8 cellular contexts compared by ENCODE assay signal in the genomic region with DNA sequence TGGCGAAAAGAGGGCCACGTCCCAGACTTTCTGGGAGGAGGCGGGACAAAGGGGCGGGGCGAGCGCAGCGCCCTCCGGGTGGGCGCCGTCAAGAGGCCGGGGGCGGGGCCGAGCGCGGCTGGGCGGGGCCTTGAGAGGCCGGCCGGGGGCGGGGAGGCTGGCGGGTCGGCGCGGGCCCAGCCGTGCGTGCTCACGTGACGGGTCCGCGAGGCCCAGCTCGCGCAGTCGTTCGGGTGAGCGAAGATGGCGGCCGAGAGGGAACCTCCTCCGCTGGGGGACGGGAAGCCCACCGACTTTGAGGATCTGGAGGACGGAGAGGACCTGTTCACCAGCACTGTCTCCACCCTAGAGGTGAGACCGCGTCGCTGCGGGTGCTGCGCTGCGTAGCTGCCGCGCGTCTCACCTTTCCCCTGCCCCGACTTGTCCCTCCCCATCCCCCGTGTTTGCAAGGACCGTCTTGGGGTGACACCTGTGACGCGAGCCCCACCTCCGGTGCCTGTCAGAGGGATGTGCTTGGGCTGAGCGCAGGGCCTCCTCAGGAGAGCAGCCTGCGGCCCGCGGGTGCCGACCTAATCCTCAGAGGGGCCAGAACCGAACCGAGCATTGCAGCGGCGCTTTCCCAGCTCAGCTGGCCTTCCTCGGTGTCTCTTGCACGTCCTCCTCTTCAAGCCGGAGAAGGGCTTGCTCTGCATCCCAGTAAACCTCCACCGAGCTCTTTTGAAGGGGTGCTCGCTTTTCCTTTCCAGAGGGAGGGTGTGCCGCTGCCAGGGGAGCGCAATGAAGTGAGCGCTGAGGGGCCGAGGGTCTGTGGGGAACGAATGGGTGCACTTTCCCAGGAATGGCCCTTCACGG. TPM values are rescaled to one million over a fixed set of nuclear protein-coding genes. Genes with fewer than 3 reads are reported as not detected.
DNase-seq lines count a peak whose midpoint lies in the region; ATAC-seq lines count a peak whose summit lies in the region.

A gene with protein sequence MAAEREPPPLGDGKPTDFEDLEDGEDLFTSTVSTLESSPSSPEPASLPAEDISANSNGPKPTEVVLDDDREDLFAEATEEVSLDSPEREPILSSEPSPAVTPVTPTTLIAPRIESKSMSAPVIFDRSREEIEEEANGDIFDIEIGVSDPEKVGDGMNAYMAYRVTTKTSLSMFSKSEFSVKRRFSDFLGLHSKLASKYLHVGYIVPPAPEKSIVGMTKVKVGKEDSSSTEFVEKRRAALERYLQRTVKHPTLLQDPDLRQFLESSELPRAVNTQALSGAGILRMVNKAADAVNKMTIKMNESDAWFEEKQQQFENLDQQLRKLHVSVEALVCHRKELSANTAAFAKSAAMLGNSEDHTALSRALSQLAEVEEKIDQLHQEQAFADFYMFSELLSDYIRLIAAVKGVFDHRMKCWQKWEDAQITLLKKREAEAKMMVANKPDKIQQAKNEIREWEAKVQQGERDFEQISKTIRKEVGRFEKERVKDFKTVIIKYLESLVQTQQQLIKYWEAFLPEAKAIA (plus strand): TSS at position 220 of the 852 bp plus-strand sequence. CDS start 24 bp downstream, at position 244.

- H3K23ac ChIP-seq in mesendoderm (ENCODE audit: low read length) = no peak within 1 kb of the TSS

- H3K4me3 ChIP-seq in NT2/D1 (ENCODE audit: insufficient read length, low read depth) = peak within 1 kb of the TSS; percentile 96
- H3K4me3 ChIP-seq in endocrine pancreas (ENCODE audit: control insufficient read depth, insufficient read depth, low read length) = peak within 1 kb of the TSS; percentile 98
- peak within 1 kb of the TSS; percentile 47 for H3K4me3 ChIP-seq in mesendoderm (ENCODE audit: low read length)

- H3K27ac ChIP-seq in mesendoderm (ENCODE audit: low read depth, low read length) = no peak within 1 kb of the TSS

- WGBS in mesendoderm (ENCODE audit: extremely low coverage, insufficient coverage, low lambda C conversion rate) = no CpG with 5 or more reads among the region's 75 CpGs

- H3K27me3 Mint-ChIP-seq in activated CD8-positive, alpha-beta memory T cell treated with anti-CD3 and anti-CD28 coated beads, Interleukin-2, amount 10 ng/mL, durations not matched to agents 7 days and 5 days = peaks cover 10% of the 10 kb centered on the region

- peak; percentile 64 for DNase-seq in CMK (ENCODE audit: low read depth)
- DNase-seq in NT2/D1 (ENCODE audit: low read depth, low spot score) = peak; percentile 72
- peak; percentile 92 for DNase-seq in activated CD8-positive, alpha-beta memory T cell treated with anti-CD3 and anti-CD28 coated beads, Interleukin-2, amount 10 ng/mL, durations not matched to agents 7 days and 5 days
- peak; percentile 95 for DNase-seq in mesendoderm
- peak; percentile 74 for DNase-seq in stimulated activated CD8-positive, alpha-beta memory T cell treated with anti-CD3 and anti-CD28 coated beads, Interleukin-15, amount 100 ng/mL, for 1 hour (ENCODE audit: low read depth)

- H3K36me3 ChIP-seq in NT2/D1 (ENCODE audit: insufficient read depth, insufficient read length, low read length) (no peaks in the 10 kb centered on the region), endocrine pancreas (ENCODE audit: control insufficient read depth, insufficient read depth, low read length) (no peaks in the 10 kb centered on the region), mesendoderm (ENCODE audit: control insufficient read depth, insufficient read depth, low read length) (no peaks in the 10 kb centered on the region)

- peak within 1 kb of the TSS; percentile 98 for H3K56ac ChIP-seq in mesendoderm (ENCODE audit: low read length)

- H3K36me3 Mint-ChIP-seq in activated CD8-positive, alpha-beta memory T cell treated with anti-CD3 and anti-CD28 coated beads, Interleukin-2, amount 10 ng/mL, durations not matched to agents 7 days and 5 days = peaks cover 5% of the 10 kb centered on the region

- no peak within 1 kb of the TSS for H4K5ac ChIP-seq in mesendoderm (ENCODE audit: low read length)

- H3K9ac ChIP-seq in NT2/D1 (ENCODE audit: insufficient read length, low read depth) = peak within 1 kb of the TSS; percentile 95
- H3K9ac ChIP-seq in endocrine pancreas (ENCODE audit: control insufficient read depth, insufficient read depth, low read length) = peak within 1 kb of the TSS; percentile 88
- H3K9ac ChIP-seq in mesendoderm (ENCODE audit: low read length) = peak within 1 kb of the TSS; percentile 90

- ATAC-seq in GM19438 (IDR thresholded peaks at IDR 0.05; ENCODE audit: low read depth, unreplicated experiment) (peak; percentile 87), HG03571 (IDR thresholded peaks at IDR 0.05; ENCODE audit: unreplicated experiment) (peak; percentile 93)
- ATAC-seq in activated CD8-positive, alpha-beta memory T cell treated with anti-CD3 and anti-CD28 coated beads, Interleukin-2, amount 10 ng/mL, durations not matched to agents 7 days and 5 days = peak; percentile 95

- H3K18ac ChIP-seq in mesendoderm (ENCODE audit: low read length) = peak within 1 kb of the TSS; percentile 65

- H3K79me2 ChIP-seq in mesendoderm (ENCODE audit: control insufficient read depth, insufficient read depth, low read length) = peaks cover 11% of the 10 kb centered on the region

- H3K4me1 ChIP-seq in NT2/D1 (ENCODE audit: insufficient read depth, insufficient read length) = no peaks in the 10 kb centered on the region
- peaks cover 20% of the 10 kb centered on the region for H3K4me1 ChIP-seq in endocrine pancreas (ENCODE audit: control insufficient read depth, insufficient read depth, low read length)
- H3K4me1 ChIP-seq in mesendoderm (ENCODE audit: control insufficient read depth, low read depth, low read length) = no peaks in the 10 kb centered on the region

- H3K9me3 ChIP-seq in NT2/D1 (ENCODE audit: insufficient read depth, low read length) = no peaks in the 10 kb centered on the region
- no peaks in the 10 kb centered on the region for H3K9me3 ChIP-seq in endocrine pancreas (ENCODE audit: control insufficient read depth, low read length)

- no peak within 1 kb of the TSS for H2BK120ac ChIP-seq in mesendoderm (ENCODE audit: low read depth, low read length)

- H3K4me2 ChIP-seq in mesendoderm (ENCODE audit: low read length) = peak within 1 kb of the TSS; percentile 77

- peaks cover 32% of the 10 kb centered on the region for H3K4me1 Mint-ChIP-seq in activated CD8-positive, alpha-beta memory T cell treated with anti-CD3 and anti-CD28 coated beads, Interleukin-2, amount 10 ng/mL, durations not matched to agents 7 days and 5 days

- no peaks in the 10 kb centered on the region for H3K9me3 Mint-ChIP-seq in activated CD8-positive, alpha-beta memory T cell treated with anti-CD3 and anti-CD28 coated beads, Interleukin-2, amount 10 ng/mL, durations not matched to agents 7 days and 5 days (ENCODE audit: low read depth)

- H2BK5ac ChIP-seq in mesendoderm (ENCODE audit: low read length) = peak within 1 kb of the TSS; percentile 37

- H3K4me3 Mint-ChIP-seq in activated CD8-positive, alpha-beta memory T cell treated with anti-CD3 and anti-CD28 coated beads, Interleukin-2, amount 10 ng/mL, durations not matched to agents 7 days and 5 days = peak within 1 kb of the TSS; percentile 93

- CTCF ChIA-PET in activated CD8-positive, alpha-beta memory T cell treated with anti-CD3 and anti-CD28 coated beads, Interleukin-2, amount 10 ng/mL, durations not matched to agents 7 days and 5 days (lab: Charles Lee) = interaction anchor here (0.9 to 1.4 kb wide), 3 partner anchors 23 to 593 kb away, joined by 3 to 4 read pairs (median 3); no protein-coding TSS in a partner anchor

- H3K27ac Mint-ChIP-seq in activated CD8-positive, alpha-beta memory T cell treated with anti-CD3 and anti-CD28 coated beads, Interleukin-2, amount 10 ng/mL, durations not matched to agents 7 days and 5 days = peak within 1 kb of the TSS; percentile 90

- no peak within 1 kb of the TSS for H2AK5ac ChIP-seq in mesendoderm (ENCODE audit: low read length)

- H3K4ac ChIP-seq in mesendoderm (ENCODE audit: low read depth, low read length) = no peak within 1 kb of the TSS

- H2BK15ac ChIP-seq in mesendoderm (replicated peaks; ENCODE audit: low read depth) = peak within 1 kb of the TSS; percentile 98

- H4K8ac ChIP-seq in mesendoderm (ENCODE audit: low read depth, low read length) = no peak within 1 kb of the TSS

- H3K79me1 ChIP-seq in mesendoderm (ENCODE audit: low read length) = no peaks in the 10 kb centered on the region

- no peaks in the 10 kb centered on the region for H3K27me3 ChIP-seq in NT2/D1 (ENCODE audit: insufficient read depth, insufficient read length)
- no peaks in the 10 kb centered on the region for H3K27me3 ChIP-seq in endocrine pancreas (ENCODE audit: control insufficient read depth, insufficient read depth, low read length)
- no peaks in the 10 kb centered on the region for H3K27me3 ChIP-seq in mesendoderm (ENCODE audit: insufficient read depth, low read length, poor library complexity)

RNA-seq across cellular contexts. Expression of the gene that starts here (rescaled TPM):
- total RNA-seq in activated CD8-positive, alpha-beta memory T cell treated with anti-CD3 and anti-CD28 coated beads, Interleukin-2, amount 10 ng/mL, durations not matched to agents 7 days and 5 days = 10 to 100 TPM; 29.5 to 34.8 TPM
- polyA plus RNA-seq in mesendoderm (2013, experiment 1 of 2) = 52.7 TPM
- 55.1 TPM for polyA plus RNA-seq in mesendoderm (2013, experiment 2 of 2)

Comparison
In these comparisons a context has a peak if more than half of its experiments do, and no peak if none do; other contexts are left out.
1. H3K4me3 ChIP-seq: peak in every context shown above with its lines; median percentile 98 in endocrine pancreas; 96 in NT2/D1; 47 in mesendoderm.